In the genomic region with DNA sequence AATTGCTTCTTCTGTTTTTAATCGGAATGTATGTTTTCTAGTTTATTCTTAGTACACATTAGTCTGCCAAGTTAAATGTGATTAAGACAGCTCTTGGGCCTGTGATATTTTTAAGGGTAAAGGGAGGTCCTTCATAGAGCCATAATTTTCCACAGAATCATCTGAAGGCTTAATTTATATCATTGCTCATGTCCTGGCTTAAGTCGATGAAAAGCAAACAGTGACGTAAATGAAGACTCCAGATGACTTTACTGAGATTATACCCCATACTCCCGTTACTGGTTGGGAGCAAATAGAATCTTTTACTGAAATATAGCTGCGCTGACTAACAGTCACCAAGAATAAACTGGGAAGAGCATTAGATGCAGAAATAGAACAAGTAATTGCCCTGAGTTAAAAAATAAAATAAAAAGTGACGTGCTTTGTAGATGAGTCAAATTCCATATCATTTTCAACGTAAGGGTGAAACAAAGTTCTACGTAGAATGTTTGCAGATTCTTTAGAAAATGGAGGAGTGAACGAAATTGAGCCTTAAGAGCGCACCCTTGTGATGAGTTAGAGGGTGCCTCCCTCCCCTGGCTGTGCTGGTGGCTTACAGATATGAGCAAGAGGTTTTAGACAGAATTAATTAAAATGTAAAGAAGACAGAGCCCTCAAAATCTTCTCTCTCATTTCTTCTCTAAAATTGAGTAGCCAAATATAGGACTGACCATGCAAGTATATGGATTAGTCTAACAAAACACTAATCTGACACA, we compare ENCODE assay signal across 24 cellular contexts. TPM values are rescaled to one million over a fixed set of nuclear protein-coding genes. Genes with fewer than 3 reads are reported as not detected.
A peak's percentile ranks its signal among the peaks of the same experiment; 100 is the strongest.
DNase-seq lines count a peak whose midpoint lies in the region; ATAC-seq and TF ChIP-seq lines count a peak whose summit lies in the region.
"Had no signal": no experiment of that assay in that cellular context is flagged by ENCODE, and none has a peak within 500 bp of the region (broad histone marks: within the 10 kb centered on the region; RNA-seq: fewer than 3 reads in every experiment).

No MANE protein-coding gene starts in this region.

- intact Hi-C loops in Right ventricle myocardium inferior (cut with DNase I): no loop called here
- intact Hi-C loops in heart right ventricle (cut with DNase I): no loop called here
- intact Hi-C loops in esophagus muscularis mucosa (cut with DNase I): no loop called here

- 46 to 54% methylated on average over 10 of the region's 10 CpGs for WGBS in heart right ventricle, 2 donors
- WGBS in esophagus muscularis mucosa: 57% methylated on average over 10 of the region's 10 CpGs

- no peak for ATAC-seq in Right ventricle myocardium inferior
- ATAC-seq in heart right ventricle: peak; percentile 62 to 89 (median 76)

- H3K27me3 Mint-ChIP-seq in nephron (ENCODE audit: low read depth): peaks cover 4% of the 10 kb centered on the region

- H3K4me3 Mint-ChIP-seq in nephron: peak overlapping the region in 2 of 3 experiments; percentile 19 to 21
- H3K4me3 Mint-ChIP-seq: activated CD4-positive, alpha-beta memory T cell treated with anti-CD3 and anti-CD28 coated beads, Interleukin-2, amount 10 ng/mL, durations not matched to agents 7 days and 5 days; CD4-positive, alpha-beta memory T cell; IgD-negative memory B cell; naive B cell had no signal

- H3K9me3 ChIP-seq in cardiac muscle cell (ENCODE audit: low read depth) (no peaks in the 10 kb centered on the region), heart right ventricle (peaks cover 0 to 9% (median 0%) of the 10 kb centered on the region in 11 donors), esophagus muscularis mucosa (no peaks in the 10 kb centered on the region)

- H3K27ac Mint-ChIP-seq in nephron: peak overlapping the region; percentile 87 to 93 (median 90)
- H3K27ac Mint-ChIP-seq: activated CD4-positive, alpha-beta memory T cell treated with anti-CD3 and anti-CD28 coated beads, Interleukin-2, amount 10 ng/mL, durations not matched to agents 7 days and 5 days; CD4-positive, alpha-beta memory T cell; IgD-negative memory B cell; naive B cell had no signal

- H3K9me3 Mint-ChIP-seq in nephron: peaks cover 7% of the 10 kb centered on the region
- H3K9me3 Mint-ChIP-seq: activated CD4-positive, alpha-beta memory T cell treated with anti-CD3 and anti-CD28 coated beads, Interleukin-2, amount 10 ng/mL, durations not matched to agents 7 days and 5 days had no signal

- no peak for TF ChIP-seq POLR2A in esophagus muscularis mucosa (IDR thresholded peaks at IDR 0.05; ENCODE audit: low read depth)

- H3K4me3 ChIP-seq in cardiac muscle cell: no peak overlapping the region
- no peak overlapping the region for H3K4me3 ChIP-seq in heart right ventricle
- no peak overlapping the region for H3K4me3 ChIP-seq in esophagus muscularis mucosa

- H3K27ac ChIP-seq in cardiac muscle cell (no peak overlapping the region), heart right ventricle (peak overlapping the region in 7 of 10 donors; percentile 5 to 63 (median 53)), esophagus muscularis mucosa (replicated peaks in 1 of 4) (peak overlapping the region in 1 of 4 donors; percentile 33)

- H3K4me1 Mint-ChIP-seq in nephron: peaks cover 29% of the 10 kb centered on the region
- H3K4me1 Mint-ChIP-seq: activated CD4-positive, alpha-beta memory T cell treated with anti-CD3 and anti-CD28 coated beads, Interleukin-2, amount 10 ng/mL, durations not matched to agents 7 days and 5 days; CD4-positive, alpha-beta memory T cell; IgD-negative memory B cell; naive B cell had no signal

- TF ChIP-seq CTCF in cardiac muscle cell (IDR thresholded peaks at IDR 0.05; ENCODE audit: low read depth, low read length) (peak; percentile 41), heart right ventricle (IDR thresholded peaks at IDR 0.05) (peak in 3 of 9 donors; percentile 7 to 37 (median 29)), nephron (IDR thresholded peaks at IDR 0.05; ENCODE audit: unreplicated experiment in 3 of 3) (peak in 2 of 3 experiments; percentile 13 to 17), esophagus muscularis mucosa (IDR thresholded peaks at IDR 0.05) (no peak)

- H3K27me3 ChIP-seq in cardiac muscle cell: no peaks in the 10 kb centered on the region
- H3K27me3 ChIP-seq in heart right ventricle: no peaks in the 10 kb centered on the region
- H3K27me3 ChIP-seq in esophagus muscularis mucosa: no peaks in the 10 kb centered on the region

- no peaks in the 10 kb centered on the region for H3K36me3 Mint-ChIP-seq in nephron (ENCODE audit: low read depth)
- H3K36me3 Mint-ChIP-seq: brain; CD4-positive, alpha-beta memory T cell; IgD-negative memory B cell; naive B cell had no signal

- DNase-seq in cardiac muscle cell (ENCODE audit: low read depth in 1 of 2, low spot score in 1 of 2): peak in 1 of 2 donors; percentile 71
- no peak for DNase-seq in Right ventricle myocardium inferior (ENCODE audit: missing footprints)
- DNase-seq in heart right ventricle: no peak
- no peak for DNase-seq in esophagus muscularis mucosa (ENCODE audit: extremely low spot score)
- no peak for DNase-seq in NCI-H2196 treated with DMSO at 0.1 percent for 48 hours (lab: John Stamatoyannopoulos, UW; ENCODE audit: unreplicated experiment)
- DNase-seq in NK-92 treated with Interleukin-12 subunit alpha and Interleukin-12 subunit beta, amount 100 ng/mL, for 24 hours (lab: John Stamatoyannopoulos, UW): no peak
- DNase-seq in MV-4-11 (lab: John Stamatoyannopoulos, UW): no peak
- DNase-seq: 8988T; activated CD4-positive, alpha-beta memory T cell treated with anti-CD3 and anti-CD28 coated beads, Interleukin-2, amount 10 ng/mL, durations not matched to agents 7 days and 5 days; activated CD4-positive, CD25-positive, alpha-beta regulatory T cell treated with anti-CD3 and anti-CD28 coated beads, Interleukin-2, amount 50 U/mL, for 72 hours; CD4-positive, alpha-beta memory T cell; effector CD8-positive, alpha-beta T cell; mesendoderm; naive B cell; NCI-H2081; NCI-H446 treated with DMSO at 0.1 percent for 48 hours; SHP77 treated with DMSO at 0.1 percent for 48 hours; stimulated activated CD4-positive, alpha-beta T cell treated with anti-CD3 and anti-CD28 coated beads, Interleukin-4, amount 100 ng/mL, for 4 hours; stimulated activated naive CD4-positive, alpha-beta T cell treated with Interleukin-2 at 50 U/mL for 16 hours had no signal

- H3K4me1 ChIP-seq in cardiac muscle cell (ENCODE audit: low read depth) (no peaks in the 10 kb centered on the region), heart right ventricle (peaks cover 0 to 14% (median 4%) of the 10 kb centered on the region in 9 donors), esophagus muscularis mucosa (no peaks in the 10 kb centered on the region)

- no peak for TF ChIP-seq EP300 in esophagus muscularis mucosa (IDR thresholded peaks at IDR 0.05)

- no peaks in the 10 kb centered on the region for H3K36me3 ChIP-seq in cardiac muscle cell
- no peaks in the 10 kb centered on the region for H3K36me3 ChIP-seq in heart right ventricle
- no peaks in the 10 kb centered on the region for H3K36me3 ChIP-seq in esophagus muscularis mucosa

RNA-seq across cellular contexts. Expression of a gene that starts 30.0 kb away (rescaled TPM):
- 4.8 and 7.2 TPM in 2 replicates for total RNA-seq in cardiac muscle cell
- 8.7 and 12.6 TPM in 2 replicates for polyA plus RNA-seq in cardiac muscle cell
- total RNA-seq in Right ventricle myocardium inferior: 3.6 TPM
- 1 to 10 TPM; 1.6 to 7.9 (median 2.5) TPM for total RNA-seq in heart right ventricle
- polyA plus RNA-seq in heart right ventricle: 1 to 10 TPM in 1 of 2 donors, under 1 TPM in 1; 0.80 to 1.1 TPM
- total RNA-seq in esophagus muscularis mucosa: 10 to 100 TPM in 2 of 4 donors, 1 to 10 TPM in 2; 4.6 to 13.7 (median 9.7) TPM
- total RNA-seq: activated CD4-positive, alpha-beta memory T cell treated with anti-CD3 and anti-CD28 coated beads, Interleukin-2, amount 10 ng/mL, durations not matched to agents 7 days and 5 days; CD4-positive, alpha-beta memory T cell; MCF 10A; T-helper 1 cell treated with Interleukin-12 subunit alpha and Interleukin-12 subunit beta and Interleukin-4 antibody, amounts not matched to agents 30 ng/mL and 1 ng/mL, for 36 hours had no signal
- polyA plus RNA-seq: CD4-positive, alpha-beta memory T cell; IgD-negative memory B cell had no signal

Comparison
In these comparisons a context has a peak if more than half of its experiments do, and no peak if none do; other contexts are left out.
1. CTCF ChIP-seq: peak in cardiac muscle cell (single experiment) and nephron (2 of 3); none in esophagus muscularis mucosa (0 of 3).